8 cellular contexts compared by ENCODE assay signal in genomic region chr6:21587925-21588811, GRCh38. TPM values are rescaled to one million over a fixed set of nuclear protein-coding genes. Genes with fewer than 3 reads are reported as not detected.
DNase-seq lines count a peak whose midpoint lies in the region; ATAC-seq, FAIRE-seq and TF ChIP-seq lines count a peak whose summit lies in the region.

No MANE protein-coding gene starts in this region.

- no peak for FAIRE-seq in astrocyte (lab: Jason Lieb, UNC)

- no peaks in the 10 kb centered on the region for H3K9me3 ChIP-seq in astrocyte (ENCODE audit: insufficient read depth, low read depth, low read length)

- H4K20me1 ChIP-seq in astrocyte (ENCODE audit: insufficient read depth, low read length): no peaks in the 10 kb centered on the region

- peak overlapping the region; percentile 85 for H3K4me3 ChIP-seq in astrocyte (ENCODE audit: insufficient read depth, low read depth, low read length)

- peaks cover 5 to 7% (median 6%) of the 10 kb centered on the region in 3 donors for H3K4me1 Mint-ChIP-seq in IgD-negative memory B cell
- peaks cover 8% of the 10 kb centered on the region for H3K4me1 Mint-ChIP-seq in astrocyte (ENCODE audit: low read depth, unreplicated experiment)

- no peak for TF ChIP-seq CTCF in GM10248 (IDR thresholded peaks at IDR 0.05; ENCODE audit: control extremely low read depth, extremely low read depth, low read depth, missing control alignments)
- no peak for TF ChIP-seq CTCF in astrocyte (IDR thresholded peaks at IDR 0.05; ENCODE audit: insufficient read depth, low read depth, low read length)

- no peaks in the 10 kb centered on the region for H3K36me3 ChIP-seq in astrocyte (ENCODE audit: insufficient read depth, low read length)

- H3K27me3 Mint-ChIP-seq in IgD-negative memory B cell: peaks cover 10% of the 10 kb centered on the region
- H3K27me3 Mint-ChIP-seq in astrocyte (ENCODE audit: low read depth, unreplicated experiment): no peaks in the 10 kb centered on the region

- H2AFZ ChIP-seq in astrocyte (ENCODE audit: low read depth, low read length): peak overlapping the region; percentile 87

- H3K27me3 ChIP-seq in astrocyte (ENCODE audit: insufficient read depth, low read length): no peaks in the 10 kb centered on the region

- peak; percentile 45 for ATAC-seq in GM21723 (IDR thresholded peaks at IDR 0.05; ENCODE audit: unreplicated experiment)

- POLR2A ChIA-PET in GM10248 (lab: Yijun Ruan, JAX): interaction anchor here (0.6 to 1.3 kb wide), 2 partner anchors 217 to 1024 kb away, joined by 6 to 8 read pairs; no protein-coding TSS in a partner anchor

- CTCF ChIA-PET in GM10248 (lab: Yijun Ruan, JAX): interaction anchor here (1.0 to 8.6 kb wide), 22 partner anchors 8 to 1184 kb away, joined by 3 to 119 read pairs (median 4); no protein-coding TSS in a partner anchor

- H3K79me2 ChIP-seq in astrocyte (ENCODE audit: insufficient read depth, low read length): no peaks in the 10 kb centered on the region

- H3K9ac ChIP-seq in astrocyte (ENCODE audit: low read length): peak overlapping the region; percentile 90

- H3K4me3 Mint-ChIP-seq in IgD-negative memory B cell (peak overlapping the region; percentile 95 to 99 (median 98)), astrocyte (ENCODE audit: unreplicated experiment) (peak overlapping the region; percentile 96)

- peak overlapping the region; percentile 86 for H3K27ac ChIP-seq in astrocyte (ENCODE audit: low read depth, low read length)

- H3K9me3 Mint-ChIP-seq in IgD-negative memory B cell: peaks cover 0 to 3% (median 0%) of the 10 kb centered on the region in 3 donors
- H3K9me3 Mint-ChIP-seq in astrocyte (ENCODE audit: unreplicated experiment): no peaks in the 10 kb centered on the region

- peak overlapping the region; percentile 43 to 73 (median 66) for H3K27ac Mint-ChIP-seq in IgD-negative memory B cell
- peak overlapping the region; percentile 94 for H3K27ac Mint-ChIP-seq in astrocyte (ENCODE audit: unreplicated experiment)

- peaks cover 5% of the 10 kb centered on the region for H3K4me1 ChIP-seq in astrocyte (ENCODE audit: insufficient read depth, low read length)

- H3K36me3 Mint-ChIP-seq in IgD-negative memory B cell: no peaks in the 10 kb centered on the region
- no peaks in the 10 kb centered on the region for H3K36me3 Mint-ChIP-seq in astrocyte (ENCODE audit: low read depth, unreplicated experiment)

- DNase-seq in GM10248 (ENCODE audit: extremely low spot score) (peak; percentile 53), RPMI8226 (peak; percentile 39), astrocyte (ENCODE audit: low read depth) (peak; percentile 66), hepatic stellate cell (ENCODE audit: low spot score) (peak; percentile 44), putamen (ENCODE audit: low spot score) (peak; percentile 64)
- DNase-seq in effector CD4-positive, alpha-beta T cell: no peak

- H3K4me2 ChIP-seq in astrocyte (ENCODE audit: low read length): peak overlapping the region; percentile 96

RNA-seq across cellular contexts. Expression of gene SOX4, which starts 5.4 kb away (rescaled TPM):
- polyA plus RNA-seq in IgD-negative memory B cell: 1.2 TPM
- total RNA-seq in astrocyte: 94.9 and 108 TPM in 2 replicates
